ENCODE assay signal across 27 cellular contexts in the genomic region with DNA sequence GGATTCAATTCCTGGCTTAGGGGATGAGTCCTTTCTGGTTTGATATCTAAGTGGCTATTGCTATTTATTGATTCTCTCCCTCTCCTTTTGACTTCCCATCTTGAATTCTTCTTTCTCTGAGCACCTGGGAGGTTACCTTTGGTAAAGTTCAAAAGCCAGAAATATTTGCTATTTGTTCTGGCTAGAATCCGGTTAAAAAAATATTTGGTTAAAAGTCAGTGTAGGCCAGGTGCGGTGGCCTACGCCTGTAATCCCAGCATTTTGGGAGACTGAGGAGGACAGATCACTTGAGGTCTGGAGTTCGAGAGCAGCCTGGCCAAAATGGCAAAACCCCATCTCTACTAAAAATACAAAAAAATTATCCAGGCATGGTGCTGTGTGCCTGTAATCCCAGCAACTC.
"Had no signal": no experiment of that assay in that cellular context is flagged by ENCODE, and none has a peak within 500 bp of the region (broad histone marks: within the 10 kb centered on the region; RNA-seq: fewer than 3 reads in every experiment).

No MANE protein-coding gene starts in this region.

- DNase-seq: Karpas-422, MM.1S, NCI-H1092, NCI-H1105, NCI-H1417 treated with DMSO at 0.1 percent for 48 hours, NCI-H1436 treated with DMSO at 0.1 percent for 48 hours, NCI-H1694 treated with DMSO at 0.1 percent for 48 hours, NCI-H187 treated with DMSO at 0.1 percent for 48 hours, NCI-H2029, NCI-H2081, NCI-H2171 treated with DMSO at 0.1 percent for 48 hours, NCI-H226, NCI-H446 treated with DMSO at 0.1 percent for 48 hours, NCI-H510A, NCI-H524, NCI-H526, NCI-H69, NCI-H748 treated with DMSO at 0.1 percent for 48 hours, PC-9, SHP77, SIG-M5, SJCRH30 had no signal

- H3K4me1 ChIP-seq: SJCRH30 had no signal

- H3K27me3 ChIP-seq: SJCRH30 had no signal

- H3K4me3 ChIP-seq: PC-9, SJCRH30, SK-N-MC had no signal

- H3K4me2 ChIP-seq: PC-9 had no signal

- H3K9me3 ChIP-seq: SJCRH30 had no signal

- ATAC-seq: Panc1, Right ventricle myocardium inferior, SK-N-SH treated with all-trans-retinoic acid at 6 μM for 48 hours had no signal

- H3K27ac ChIP-seq: PC-9, RWPE1, SJCRH30, SK-N-MC had no signal

- H3K36me3 ChIP-seq: SJCRH30 had no signal
